9 cellular contexts compared by ENCODE assay signal in genomic region chr2:133541376-133541775, GRCh38.
"Had no signal": no experiment of that assay in that cellular context is flagged by ENCODE, and none has a peak within 500 bp of the region (broad histone marks: within the 10 kb centered on the region; RNA-seq: fewer than 3 reads in every experiment).

No MANE protein-coding gene starts in this region.

- H3K9me3 ChIP-seq: HAP-1 had no signal

- H3K36me3 ChIP-seq: HAP-1 had no signal

- H2AFZ ChIP-seq: GM23248, GM23338 had no signal

- H3K4me3 Mint-ChIP-seq: GM23338, H9, HFFc6 had no signal

- H3K9ac ChIP-seq: GM23248 had no signal

- DNase-seq: GM23248, GOT3, H7, H9, HCEC 1CT, HFFc6 had no signal

- ATAC-seq: GM23338, HCT116 had no signal

- H3K4me1 ChIP-seq: HAP-1 had no signal

- H3K4me2 ChIP-seq: GM23338 had no signal

- H3K4me3 ChIP-seq: GM23248, GM23338, HAP-1 had no signal

- H3K9me3 Mint-ChIP-seq: HFFc6 had no signal

- H3K27ac ChIP-seq: GM23248 had no signal

- H3K27ac Mint-ChIP-seq: GM23338, H9, HFFc6 had no signal
